In genomic region chr1:107622975-107623374, GRCh38 we compare ENCODE assay signal across 16 cellular contexts.
DNase-seq lines count a peak whose midpoint lies in the region; ATAC-seq, FAIRE-seq and TF ChIP-seq lines count a peak whose summit lies in the region.
"Had no signal": no experiment of that assay in that cellular context is flagged by ENCODE, and none has a peak within 500 bp of the region (broad histone marks: within the 10 kb centered on the region; RNA-seq: fewer than 3 reads in every experiment).

No MANE protein-coding gene starts in this region.

- TF ChIP-seq CTCF in fibroblast of mammary gland (conservative IDR thresholded peaks at IDR 0.05; ENCODE audit: control insufficient read depth, insufficient read depth, low read depth, low read length) (no peak), HepG2 (CRISPR knock-in tag; IDR thresholded peaks at IDR 0.05) (no peak)

- no peak overlapping the region for H3K27ac Mint-ChIP-seq in activated CD8-positive, alpha-beta memory T cell treated with anti-CD3 and anti-CD28 coated beads, Interleukin-2, amount 10 ng/mL, durations not matched to agents 7 days and 5 days
- H3K27ac Mint-ChIP-seq in stimulated activated naive CD8-positive, alpha-beta T cell treated with anti-CD3 and anti-CD28 coated beads, Interleukin-15, amount 100 ng/mL, for 72 hours, result peak overlapping the region in 1 of 2 donors; percentile 15
- H3K27ac Mint-ChIP-seq: stimulated activated naive CD8-positive, alpha-beta T cell treated with anti-CD3 and anti-CD28 coated beads, Interleukin-15, Interleukin-2, amounts not matched to agents 100 ng/mL and 50 ng/mL, for 24 hours had no signal

- CTCF ChIA-PET in activated CD8-positive, alpha-beta memory T cell treated with anti-CD3 and anti-CD28 coated beads, Interleukin-2, amount 10 ng/mL, durations not matched to agents 7 days and 5 days (lab: Charles Lee), result no interaction called here
- CTCF ChIA-PET in HepG2 (lab: Yijun Ruan, JAX; ENCODE audit: low intra/inter-chr PET ratio, low total read pairs), result no interaction called here

- no peak overlapping the region for H3K4me3 Mint-ChIP-seq in activated CD8-positive, alpha-beta memory T cell treated with anti-CD3 and anti-CD28 coated beads, Interleukin-2, amount 10 ng/mL, durations not matched to agents 7 days and 5 days
- peak overlapping the region in 1 of 2 donors; percentile 5 for H3K4me3 Mint-ChIP-seq in stimulated activated naive CD8-positive, alpha-beta T cell treated with anti-CD3 and anti-CD28 coated beads, Interleukin-15, amount 100 ng/mL, for 72 hours
- H3K4me3 Mint-ChIP-seq: stimulated activated naive CD8-positive, alpha-beta T cell treated with anti-CD3 and anti-CD28 coated beads, Interleukin-15, Interleukin-2, amounts not matched to agents 100 ng/mL and 50 ng/mL, for 24 hours had no signal

- H3K27ac ChIP-seq in HepG2 (ENCODE audit: extremely low read length, insufficient read depth, low read length), result no peak overlapping the region
- H3K27ac ChIP-seq: neutrophil had no signal

- no peaks in the 10 kb centered on the region for H3K27me3 ChIP-seq in HepG2 (ENCODE audit: control insufficient read depth in 1 of 2, insufficient read depth in 2 of 2, low read length in 2 of 2)
- H3K27me3 ChIP-seq: neutrophil had no signal

- in situ Hi-C loops in HepG2 (cut with HindIII; ENCODE audit: extremely low pct_ligation_motif_present, low pct_unique_long_range_greater_than_20kb), result no loop called here

- H3K79me2 ChIP-seq in HepG2 (ENCODE audit: insufficient read depth, low read length), result peaks cover 2% of the 10 kb centered on the region

- no peak overlapping the region for H2AFZ ChIP-seq in HepG2 (ENCODE audit: low read length)

- BruUV-seq in HepG2 (replicated peaks; lab: Mats Ljungman, UMichigan), result no TSS peak

- DNase-seq in activated CD8-positive, alpha-beta memory T cell treated with anti-CD3 and anti-CD28 coated beads, Interleukin-2, amount 10 ng/mL, durations not matched to agents 7 days and 5 days, result no peak
- no peak for DNase-seq in activated CD8-positive, alpha-beta memory T cell treated with anti-CD3 and anti-CD28 coated beads for 24 hours
- DNase-seq in RPMI8226, result peak; percentile 15
- DNase-seq in fibroblast of mammary gland (ENCODE audit: low read depth), result peak; percentile 56
- DNase-seq in stimulated activated naive CD8-positive, alpha-beta T cell treated with anti-CD3 and anti-CD28 coated beads, Interleukin-15, amount 100 ng/mL, for 72 hours, result peak in 1 of 2 donors; percentile 1
- DNase-seq in HepG2 (ENCODE audit: low spot score), result no peak
- DNase-seq in iPS-NIHi11 (ENCODE audit: low spot score), result no peak
- DNase-seq: GDM1, H7, NCI-H187, SHP77 treated with DMSO at 0.1 percent for 48 hours had no signal

- no peak for FAIRE-seq in HepG2 (lab: Jason Lieb, UNC)
- FAIRE-seq: A204.1 had no signal

- no peaks in the 10 kb centered on the region for H3K9me3 Mint-ChIP-seq in activated CD8-positive, alpha-beta memory T cell treated with anti-CD3 and anti-CD28 coated beads, Interleukin-2, amount 10 ng/mL, durations not matched to agents 7 days and 5 days (ENCODE audit: low read depth)
- no peaks in the 10 kb centered on the region for H3K9me3 Mint-ChIP-seq in stimulated activated naive CD8-positive, alpha-beta T cell treated with anti-CD3 and anti-CD28 coated beads, Interleukin-15, amount 100 ng/mL, for 72 hours
- H3K9me3 Mint-ChIP-seq: stimulated activated naive CD8-positive, alpha-beta T cell treated with anti-CD3 and anti-CD28 coated beads, Interleukin-15, Interleukin-2, amounts not matched to agents 100 ng/mL and 50 ng/mL, for 24 hours had no signal

- 89% methylated on average over 1 of the region's 1 CpG for WGBS in HepG2 (ENCODE audit: low lambda C conversion rate)

- H3K9ac ChIP-seq in HepG2 (ENCODE audit: insufficient read depth, low read depth, low read length), result no peak overlapping the region

- no peaks in the 10 kb centered on the region for H3K27me3 Mint-ChIP-seq in activated CD8-positive, alpha-beta memory T cell treated with anti-CD3 and anti-CD28 coated beads, Interleukin-2, amount 10 ng/mL, durations not matched to agents 7 days and 5 days
- H3K27me3 Mint-ChIP-seq in stimulated activated naive CD8-positive, alpha-beta T cell treated with anti-CD3 and anti-CD28 coated beads, Interleukin-15, amount 100 ng/mL, for 72 hours, result no peaks in the 10 kb centered on the region
- H3K27me3 Mint-ChIP-seq: stimulated activated naive CD8-positive, alpha-beta T cell treated with anti-CD3 and anti-CD28 coated beads, Interleukin-15, Interleukin-2, amounts not matched to agents 100 ng/mL and 50 ng/mL, for 24 hours had no signal

- no peaks in the 10 kb centered on the region for H3K9me3 ChIP-seq in HepG2 (ENCODE audit: low read length)
- H3K9me3 ChIP-seq: neutrophil had no signal

- H3K36me3 Mint-ChIP-seq in activated CD8-positive, alpha-beta memory T cell treated with anti-CD3 and anti-CD28 coated beads, Interleukin-2, amount 10 ng/mL, durations not matched to agents 7 days and 5 days, result no peaks in the 10 kb centered on the region

- TF ChIP-seq POLR2A in HepG2 (IDR thresholded peaks at IDR 0.05; ENCODE audit: insufficient read depth in 1 of 2, low read depth in 2 of 2, low read length in 2 of 2), result no peak

- no peak for TF ChIP-seq RAD21 in HepG2 (CRISPR knock-in tag; IDR thresholded peaks at IDR 0.05)

- POLR2A ChIA-PET in HepG2 (lab: Yijun Ruan, JAX), result no interaction called here

- H4K20me1 ChIP-seq in HepG2 (ENCODE audit: insufficient read depth, low read length), result no peaks in the 10 kb centered on the region

- no peak overlapping the region for H3K4me3 ChIP-seq in fibroblast of mammary gland (ENCODE audit: control insufficient read depth, low read depth, low read length)
- no peak overlapping the region for H3K4me3 ChIP-seq in HepG2 (replicated peaks in 1 of 3; ENCODE audit: insufficient read depth in 1 of 3, low read depth in 2 of 3, low read length in 3 of 3)
- H3K4me3 ChIP-seq: lung had no signal

- H3K4me1 ChIP-seq in HepG2 (ENCODE audit: insufficient read depth, low read length), result 0 out of 2 replicates have a peak, but pooled peaks cover under 1% of the 10 kb centered on the region

- intact Hi-C loops in HepG2 (cut with micrococcal nuclease; ENCODE audit: unreplicated experiment), result no loop called here

- no peaks in the 10 kb centered on the region for H3K36me3 ChIP-seq in HepG2 (replicated peaks in 1 of 2; ENCODE audit: control insufficient read depth in 1 of 2, insufficient read depth in 2 of 2, low read length in 2 of 2)

- H3K4me2 ChIP-seq in HepG2 (ENCODE audit: low read depth, low read length), result no peak overlapping the region

- ATAC-seq in activated CD8-positive, alpha-beta memory T cell treated with anti-CD3 and anti-CD28 coated beads, Interleukin-2, amount 10 ng/mL, durations not matched to agents 7 days and 5 days, result peak; percentile 70
- peak; percentile 96 for ATAC-seq in stimulated activated naive CD8-positive, alpha-beta T cell treated with anti-CD3 and anti-CD28 coated beads, Interleukin-15, amount 100 ng/mL, for 72 hours
- no peak for ATAC-seq in HepG2
- ATAC-seq in HG02571 (IDR thresholded peaks at IDR 0.05; ENCODE audit: unreplicated experiment), result no peak

- TF ChIP-seq EP300 in HepG2 (IDR thresholded peaks at IDR 0.05; ENCODE audit: low read depth in 2 of 2, low read length in 2 of 2), result no peak
- no peak for TF ChIP-seq EP300 in HepG2 (CRISPR knock-in tag; IDR thresholded peaks at IDR 0.05; ENCODE audit: borderline replicate concordance)

- peaks cover 15% of the 10 kb centered on the region for H3K4me1 Mint-ChIP-seq in activated CD8-positive, alpha-beta memory T cell treated with anti-CD3 and anti-CD28 coated beads, Interleukin-2, amount 10 ng/mL, durations not matched to agents 7 days and 5 days
- peaks cover 58% of the 10 kb centered on the region for H3K4me1 Mint-ChIP-seq in stimulated activated naive CD8-positive, alpha-beta T cell treated with anti-CD3 and anti-CD28 coated beads, Interleukin-15, amount 100 ng/mL, for 72 hours

TF ChIP-seq in HepG2, 621 proteins besides CTCF, POLR2A, EP300 and RAD21 (continues in another document):
- TF ChIP-seq ZNF781 (CRISPR knock-in tag; IDR thresholded peaks at IDR 0.05; ENCODE audit: borderline replicate concordance, not compliant biosample characterization) (no peak), ZNF839 (CRISPR knock-in tag; IDR thresholded peaks at IDR 0.05; ENCODE audit: borderline replicate concordance) (no peak), ESRRA (CRISPR knock-in tag; IDR thresholded peaks at IDR 0.05; ENCODE audit: low read depth) (no peak), KLF12 (CRISPR knock-in tag; IDR thresholded peaks at IDR 0.05; ENCODE audit: borderline replicate concordance) (no peak), ZNF383 (CRISPR knock-in tag; IDR thresholded peaks at IDR 0.05; ENCODE audit: borderline replicate concordance) (no peak), PAXIP1 (CRISPR knock-in tag; conservative IDR thresholded peaks at IDR 0.05) (no peak)
- TF ChIP-seq, protein P1, sequence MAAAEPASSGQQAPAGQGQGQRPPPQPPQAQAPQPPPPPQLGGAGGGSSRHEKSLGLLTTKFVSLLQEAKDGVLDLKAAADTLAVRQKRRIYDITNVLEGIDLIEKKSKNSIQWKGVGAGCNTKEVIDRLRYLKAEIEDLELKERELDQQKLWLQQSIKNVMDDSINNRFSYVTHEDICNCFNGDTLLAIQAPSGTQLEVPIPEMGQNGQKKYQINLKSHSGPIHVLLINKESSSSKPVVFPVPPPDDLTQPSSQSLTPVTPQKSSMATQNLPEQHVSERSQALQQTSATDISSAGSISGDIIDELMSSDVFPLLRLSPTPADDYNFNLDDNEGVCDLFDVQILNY (CRISPR knock-in tag; conservative IDR thresholded peaks at IDR 0.05), result no peak

Comparison
In these comparisons a context has a peak if more than half of its experiments do, and no peak if none do; other contexts are left out.
1. ATAC-seq: peak in activated CD8-positive, alpha-beta memory T cell treated with anti-CD3 and anti-CD28 coated beads, Interleukin-2, amount 10 ng/mL, durations not matched to agents 7 days and 5 days (single experiment) and stimulated activated naive CD8-positive, alpha-beta T cell treated with anti-CD3 and anti-CD28 coated beads, Interleukin-15, amount 100 ng/mL, for 72 hours (single experiment); none in HepG2 (single experiment) and HG02571 (single experiment).
2. DNase-seq: peak in RPMI8226 (single experiment) and fibroblast of mammary gland (single experiment); none in activated CD8-positive, alpha-beta memory T cell treated with anti-CD3 and anti-CD28 coated beads, Interleukin-2, amount 10 ng/mL, durations not matched to agents 7 days and 5 days (single experiment), activated CD8-positive, alpha-beta memory T cell treated with anti-CD3 and anti-CD28 coated beads for 24 hours (single experiment), HepG2 (single experiment) and iPS-NIHi11 (single experiment).